4 cellular contexts compared by ENCODE assay signal in genomic region chr18:14265637-14266410, GRCh38.
A peak's percentile ranks its signal among the peaks of the same experiment; 100 is the strongest.
DNase-seq lines count a peak whose midpoint lies in the region; TF ChIP-seq lines count a peak whose summit lies in the region.
"Not testable (repeated sequence)": the region's sequence is repeated elsewhere in the genome, so short reads cannot be mapped to it uniquely, and the experiment has no call there.

No MANE protein-coding gene starts in this region.

- not testable (repeated sequence) for TF ChIP-seq CTCF in HEK293 (tag by site-specific recombination; IDR thresholded peaks at IDR 0.05)

- H3K4me3 Mint-ChIP-seq in dendritic cell treated with granulocyte-macrophage colony-stimulating factor and Interleukin-4, amounts not matched to agents 40 ng/mL and 50 ng/mL, for 4 days: not testable (repeated sequence)

- intact Hi-C loops in dendritic cell treated with granulocyte-macrophage colony-stimulating factor and Interleukin-4, amounts not matched to agents 40 ng/mL and 50 ng/mL, for 4 days (cut with micrococcal nuclease): not testable (repeated sequence)

- H3K4me1 ChIP-seq in HEK293 (ENCODE audit: control insufficient read depth, insufficient read depth, low read length): not testable (repeated sequence)

- CTCF ChIA-PET in HEK293 (lab: Yijun Ruan, JAX): not testable (repeated sequence)

- H3K4me3 ChIP-seq in HEK293 (ENCODE audit: low read depth, low read length): not testable (repeated sequence)

- DNase-seq in inferior parietal cortex (ENCODE audit: extremely low spot score): peak; percentile 32
- peak; percentile 47 for DNase-seq in putamen (ENCODE audit: low spot score)

- POLR2A ChIA-PET in HEK293 (lab: Yijun Ruan, JAX): not testable (repeated sequence)

- H3K27me3 Mint-ChIP-seq in dendritic cell treated with granulocyte-macrophage colony-stimulating factor and Interleukin-4, amounts not matched to agents 40 ng/mL and 50 ng/mL, for 4 days: not testable (repeated sequence)

- not testable (repeated sequence) for H3K27ac ChIP-seq in HEK293 (ENCODE audit: extremely low read depth, low read depth, low read length)

- not testable (repeated sequence) for H3K9me3 Mint-ChIP-seq in dendritic cell treated with granulocyte-macrophage colony-stimulating factor and Interleukin-4, amounts not matched to agents 40 ng/mL and 50 ng/mL, for 4 days

- not testable (repeated sequence) for H3K4me1 Mint-ChIP-seq in dendritic cell treated with granulocyte-macrophage colony-stimulating factor and Interleukin-4, amounts not matched to agents 40 ng/mL and 50 ng/mL, for 4 days (ENCODE audit: low read depth)

- not testable (repeated sequence) for H3K9me3 ChIP-seq in HEK293 (ENCODE audit: control insufficient read depth, insufficient read depth, low read depth, low read length)

- H3K36me3 ChIP-seq in HEK293 (ENCODE audit: control insufficient read depth in 2 of 2, insufficient read depth in 1 of 2, low read length in 2 of 2): not testable (repeated sequence)

- H3K36me3 Mint-ChIP-seq in dendritic cell treated with granulocyte-macrophage colony-stimulating factor and Interleukin-4, amounts not matched to agents 40 ng/mL and 50 ng/mL, for 4 days (ENCODE audit: low read depth): not testable (repeated sequence)

- H3K27ac Mint-ChIP-seq in dendritic cell treated with granulocyte-macrophage colony-stimulating factor and Interleukin-4, amounts not matched to agents 40 ng/mL and 50 ng/mL, for 4 days: peak overlapping the region; percentile 50

TF ChIP-seq in HEK293, 187 proteins besides CTCF, POLR2A, EP300 and RAD21:
- TF ChIP-seq ZFHX2 (tag by site-specific recombination; conservative IDR thresholded peaks at IDR 0.05): peak; percentile 87
- TF ChIP-seq EGR2 (tag by site-specific recombination; IDR thresholded peaks at IDR 0.05; ENCODE audit: low read depth): peak; percentile 95
